Comparison of ENCODE assay signal across 1 cellular context in the genomic region with DNA sequence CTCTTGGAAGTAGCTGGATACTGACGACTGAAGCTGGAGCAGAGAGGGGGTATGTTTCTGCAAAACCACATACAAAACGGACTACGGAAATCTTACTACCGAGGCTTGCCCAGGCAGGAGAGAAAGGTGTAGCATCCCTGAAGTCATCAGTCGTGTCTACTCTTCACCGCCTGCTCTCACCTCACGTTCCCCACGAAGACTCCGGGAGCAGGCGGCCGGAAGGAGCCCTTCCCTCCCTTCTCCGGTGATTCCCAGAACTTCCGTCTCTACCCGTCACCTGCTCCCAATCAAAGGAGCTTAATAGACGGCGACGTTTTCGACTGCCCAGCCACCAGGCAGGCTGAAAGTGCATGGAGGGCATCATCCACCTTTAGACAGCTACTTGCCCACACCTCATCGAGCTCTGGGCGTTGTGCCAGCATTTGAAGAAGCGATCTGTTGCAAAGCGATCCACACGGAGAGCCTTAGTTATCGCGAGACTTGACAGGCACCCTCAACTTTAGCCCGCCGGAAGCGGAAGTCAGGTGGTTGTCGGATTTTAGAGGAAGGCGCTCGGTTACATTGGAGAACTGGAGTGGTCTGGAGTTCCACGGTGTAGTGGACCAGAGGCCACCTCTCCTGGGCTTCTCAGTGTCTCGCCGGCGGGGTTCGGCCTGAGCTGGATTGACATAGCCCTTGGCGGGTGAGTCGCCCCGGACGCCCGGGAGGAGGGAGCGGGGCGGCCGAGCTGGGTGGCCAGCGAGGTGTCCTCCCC.
TF ChIP-seq lines count a peak whose summit lies in the region.

A gene (plus strand): TSS at position 523 of the 754 bp plus-strand sequence. CDS start 2,809 bp downstream, outside the sequence.

TF ChIP-seq in HEK293, 187 proteins besides CTCF, POLR2A, EP300 and RAD21 (continued from another document):
- TF ChIP-seq, protein P1, sequence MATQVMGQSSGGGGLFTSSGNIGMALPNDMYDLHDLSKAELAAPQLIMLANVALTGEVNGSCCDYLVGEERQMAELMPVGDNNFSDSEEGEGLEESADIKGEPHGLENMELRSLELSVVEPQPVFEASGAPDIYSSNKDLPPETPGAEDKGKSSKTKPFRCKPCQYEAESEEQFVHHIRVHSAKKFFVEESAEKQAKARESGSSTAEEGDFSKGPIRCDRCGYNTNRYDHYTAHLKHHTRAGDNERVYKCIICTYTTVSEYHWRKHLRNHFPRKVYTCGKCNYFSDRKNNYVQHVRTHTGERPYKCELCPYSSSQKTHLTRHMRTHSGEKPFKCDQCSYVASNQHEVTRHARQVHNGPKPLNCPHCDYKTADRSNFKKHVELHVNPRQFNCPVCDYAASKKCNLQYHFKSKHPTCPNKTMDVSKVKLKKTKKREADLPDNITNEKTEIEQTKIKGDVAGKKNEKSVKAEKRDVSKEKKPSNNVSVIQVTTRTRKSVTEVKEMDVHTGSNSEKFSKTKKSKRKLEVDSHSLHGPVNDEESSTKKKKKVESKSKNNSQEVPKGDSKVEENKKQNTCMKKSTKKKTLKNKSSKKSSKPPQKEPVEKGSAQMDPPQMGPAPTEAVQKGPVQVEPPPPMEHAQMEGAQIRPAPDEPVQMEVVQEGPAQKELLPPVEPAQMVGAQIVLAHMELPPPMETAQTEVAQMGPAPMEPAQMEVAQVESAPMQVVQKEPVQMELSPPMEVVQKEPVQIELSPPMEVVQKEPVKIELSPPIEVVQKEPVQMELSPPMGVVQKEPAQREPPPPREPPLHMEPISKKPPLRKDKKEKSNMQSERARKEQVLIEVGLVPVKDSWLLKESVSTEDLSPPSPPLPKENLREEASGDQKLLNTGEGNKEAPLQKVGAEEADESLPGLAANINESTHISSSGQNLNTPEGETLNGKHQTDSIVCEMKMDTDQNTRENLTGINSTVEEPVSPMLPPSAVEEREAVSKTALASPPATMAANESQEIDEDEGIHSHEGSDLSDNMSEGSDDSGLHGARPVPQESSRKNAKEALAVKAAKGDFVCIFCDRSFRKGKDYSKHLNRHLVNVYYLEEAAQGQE (tag by site-specific recombination; IDR thresholded peaks at IDR 0.05): no peak
- TF ChIP-seq, protein P2, sequence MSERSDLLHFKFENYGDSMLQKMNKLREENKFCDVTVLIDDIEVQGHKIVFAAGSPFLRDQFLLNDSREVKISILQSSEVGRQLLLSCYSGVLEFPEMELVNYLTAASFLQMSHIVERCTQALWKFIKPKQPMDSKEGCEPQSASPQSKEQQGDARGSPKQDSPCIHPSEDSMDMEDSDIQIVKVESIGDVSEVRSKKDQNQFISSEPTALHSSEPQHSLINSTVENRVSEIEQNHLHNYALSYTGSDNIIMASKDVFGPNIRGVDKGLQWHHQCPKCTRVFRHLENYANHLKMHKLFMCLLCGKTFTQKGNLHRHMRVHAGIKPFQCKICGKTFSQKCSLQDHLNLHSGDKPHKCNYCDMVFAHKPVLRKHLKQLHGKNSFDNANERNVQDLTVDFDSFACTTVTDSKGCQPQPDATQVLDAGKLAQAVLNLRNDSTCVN (tag by site-specific recombination; optimal IDR thresholded peaks at IDR 0.05): no peak
- TF ChIP-seq ZNF660 (tag by site-specific recombination; IDR thresholded peaks at IDR 0.05) (peak; percentile 82; the same call in 1 of the 2 replicates), SP7 (tag by site-specific recombination; IDR thresholded peaks at IDR 0.05) (peak; percentile 56), ZNF140 (tag by site-specific recombination; IDR thresholded peaks at IDR 0.05) (no peak), SCRT2 (tag by site-specific recombination; IDR thresholded peaks at IDR 0.05) (peak; percentile 96)
- TF ChIP-seq, protein P3, sequence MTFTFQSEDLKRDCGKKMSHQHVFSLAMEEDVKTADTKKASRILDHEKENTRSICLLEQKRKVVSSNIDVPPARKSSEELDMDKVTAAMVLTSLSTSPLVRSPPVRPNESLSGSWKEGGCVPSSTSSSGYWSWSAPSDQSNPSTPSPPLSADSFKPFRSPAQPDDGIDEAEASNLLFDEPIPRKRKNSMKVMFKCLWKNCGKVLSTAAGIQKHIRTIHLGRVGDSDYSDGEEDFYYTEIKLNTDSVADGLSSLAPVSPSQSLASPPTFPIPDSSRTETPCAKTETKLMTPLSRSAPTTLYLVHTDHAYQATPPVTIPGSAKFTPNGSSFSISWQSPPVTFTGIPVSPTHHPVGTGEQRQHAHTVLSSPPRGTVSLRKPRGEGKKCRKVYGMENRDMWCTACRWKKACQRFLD (tag by site-specific recombination; IDR thresholded peaks at IDR 0.05): no peak
- TF ChIP-seq, protein P4, sequence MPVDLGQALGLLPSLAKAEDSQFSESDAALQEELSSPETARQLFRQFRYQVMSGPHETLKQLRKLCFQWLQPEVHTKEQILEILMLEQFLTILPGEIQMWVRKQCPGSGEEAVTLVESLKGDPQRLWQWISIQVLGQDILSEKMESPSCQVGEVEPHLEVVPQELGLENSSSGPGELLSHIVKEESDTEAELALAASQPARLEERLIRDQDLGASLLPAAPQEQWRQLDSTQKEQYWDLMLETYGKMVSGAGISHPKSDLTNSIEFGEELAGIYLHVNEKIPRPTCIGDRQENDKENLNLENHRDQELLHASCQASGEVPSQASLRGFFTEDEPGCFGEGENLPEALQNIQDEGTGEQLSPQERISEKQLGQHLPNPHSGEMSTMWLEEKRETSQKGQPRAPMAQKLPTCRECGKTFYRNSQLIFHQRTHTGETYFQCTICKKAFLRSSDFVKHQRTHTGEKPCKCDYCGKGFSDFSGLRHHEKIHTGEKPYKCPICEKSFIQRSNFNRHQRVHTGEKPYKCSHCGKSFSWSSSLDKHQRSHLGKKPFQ (tag by site-specific recombination; IDR thresholded peaks at IDR 0.05): 0 out of 2 replicates have a peak, but pooled peaks have one; percentile 44
